In genomic region chrX:35919536-35920309, GRCh38 we compare ENCODE assay signal across 10 cellular contexts. TPM values are rescaled to one million over a fixed set of nuclear protein-coding genes. Genes with fewer than 3 reads are reported as not detected.
A peak's percentile ranks its signal among the peaks of the same experiment; 100 is the strongest.
DNase-seq lines count a peak whose midpoint lies in the region; ATAC-seq, FAIRE-seq and TF ChIP-seq lines count a peak whose summit lies in the region.
"Had no signal": no experiment of that assay in that cellular context is flagged by ENCODE, and none has a peak within 500 bp of the region (broad histone marks: within the 10 kb centered on the region; RNA-seq: fewer than 3 reads in every experiment).

Gene CFAP47, plus strand, starts transcription at chrX:35919734. Its CDS starts 66 bp downstream, at chrX:35919800.

- intact Hi-C loops in Right ventricle myocardium superior (cut with DNase I) = no loop called here
- intact Hi-C loops in Right ventricle myocardium inferior (cut with DNase I) = no loop called here
- intact Hi-C loops in lower lobe of right lung (cut with DNase I) = no loop called here

- H3K27me3 ChIP-seq in bronchial epithelial cell (ENCODE audit: control insufficient read depth, insufficient read depth, low read length) (no peaks in the 10 kb centered on the region), lower lobe of right lung (ENCODE audit: low read depth) (no peaks in the 10 kb centered on the region)
- H3K27me3 ChIP-seq: SJCRH30 had no signal

- no peaks in the 10 kb centered on the region for H3K9me3 ChIP-seq in lower lobe of right lung
- H3K9me3 ChIP-seq: SJCRH30 had no signal

- H3K4me3 ChIP-seq in bronchial epithelial cell (ENCODE audit: low read depth, low read length) (peak within 1 kb of the TSS; percentile 12), lower lobe of right lung (peak within 1 kb of the TSS; percentile 30)
- H3K4me3 ChIP-seq: BLaER1 treated with 17β-estradiol and CSF1 and Interleukin-3, amounts not matched to agents 10 nM and 100 nM; SJCRH30 had no signal

- no peaks in the 10 kb centered on the region for H3K4me1 ChIP-seq in lower lobe of right lung
- H3K4me1 ChIP-seq: BLaER1 treated with 17β-estradiol and CSF1 and Interleukin-3, amounts not matched to agents 10 nM and 100 nM; SJCRH30 had no signal

- TF ChIP-seq CTCF in bronchial epithelial cell (IDR thresholded peaks at IDR 0.05; ENCODE audit: insufficient read depth, low read length, severe bottlenecking) (no peak), lower lobe of right lung (IDR thresholded peaks at IDR 0.05) (no peak)

- FAIRE-seq in bronchial epithelial cell (lab: Jason Lieb, UNC) (no peak), urothelium cell line (lab: Jason Lieb, UNC) (no peak)

- H3K36me3 ChIP-seq in bronchial epithelial cell (ENCODE audit: control insufficient read depth, insufficient read depth, low read length) (no peaks in the 10 kb centered on the region), lower lobe of right lung (no peaks in the 10 kb centered on the region)
- H3K36me3 ChIP-seq: BLaER1 treated with 17β-estradiol and CSF1 and Interleukin-3, amounts not matched to agents 10 nM and 100 nM; SJCRH30 had no signal

- DNase-seq in Right ventricle myocardium superior = peak; percentile 39
- DNase-seq in Right ventricle myocardium inferior (ENCODE audit: missing footprints) = no peak
- DNase-seq in bronchial epithelial cell (ENCODE audit: low read depth) = peak; percentile 14
- DNase-seq in lower lobe of right lung = peak; percentile 53
- peak; percentile 45 for DNase-seq in urothelium cell line (ENCODE audit: low spot score)
- DNase-seq in GM03348 (ENCODE audit: low spot score) = no peak

- no peak within 1 kb of the TSS for H3K27ac ChIP-seq in lower lobe of right lung
- H3K27ac ChIP-seq: BLaER1 treated with 17β-estradiol and CSF1 and Interleukin-3, amounts not matched to agents 10 nM and 100 nM; SJCRH30 had no signal

- no peak for ATAC-seq in Right ventricle myocardium superior (ENCODE audit: poor library complexity)
- no peak for ATAC-seq in Right ventricle myocardium inferior
- ATAC-seq in lower lobe of right lung = peak in 1 of 2 donors; percentile 74
- ATAC-seq in HG02763 (IDR thresholded peaks at IDR 0.05; ENCODE audit: unreplicated experiment) = no peak
- ATAC-seq in GM19463 (IDR thresholded peaks at IDR 0.05; ENCODE audit: unreplicated experiment) = no peak

RNA-seq across cellular contexts. Expression of gene CFAP47, which starts in this region (rescaled TPM):
- total RNA-seq in Right ventricle myocardium superior (not detected), Right ventricle myocardium inferior (not detected), bronchial epithelial cell (not detected in 2 replicates), lower lobe of right lung (4.1 TPM)
- total RNA-seq: SJCRH30 had no signal

Comparison
In these comparisons a context has a peak if more than half of its experiments do, and no peak if none do; other contexts are left out.
1. Peak in DNase-seq in Right ventricle myocardium superior; RNA of the gene not detected or under 1 TPM.
2. Peak in DNase-seq and H3K4me3 ChIP-seq in bronchial epithelial cell; RNA of the gene not detected or under 1 TPM.
3. DNase-seq: peak in lower lobe of right lung (single experiment) and urothelium cell line (single experiment); none in Right ventricle myocardium inferior (single experiment) and GM03348 (single experiment).